In genomic region chrX:30504309-30504708, GRCh38 we compare ENCODE assay signal across 7 cellular contexts.
A peak's percentile ranks its signal among the peaks of the same experiment; 100 is the strongest.
DNase-seq lines count a peak whose midpoint lies in the region; ATAC-seq and TF ChIP-seq lines count a peak whose summit lies in the region.

No MANE protein-coding gene starts in this region.

- WGBS in neuronal stem cell (ENCODE audit: extremely low coverage in 2 of 2, insufficient read length in 2 of 2, insufficient replicate concordance in 1 of 2), 2 donors = no CpG with 5 or more reads among the region's 2 CpGs

- H3K36me3 ChIP-seq in neuronal stem cell (replicated peaks in 1 of 2; ENCODE audit: control insufficient read depth in 2 of 2, insufficient read depth in 2 of 2, low read length in 2 of 2) = no peaks in the 10 kb centered on the region

- H2AK5ac ChIP-seq in neuronal stem cell (ENCODE audit: low read depth, low read length) = no peak overlapping the region

- DNase-seq in GM12864 (ENCODE audit: low read depth) (no peak), NCI-H1417 treated with DMSO at 0.1 percent for 48 hours (lab: John Stamatoyannopoulos, UW) (peak; percentile 14), cerebellar cortex (ENCODE audit: low spot score) (peak; percentile 11), neuronal stem cell (ENCODE audit: low spot score) (peak; percentile 30)
- DNase-seq in stimulated activated CD4-positive, alpha-beta T cell treated with anti-CD3 and anti-CD28 coated beads, Interleukin-12 subunit alpha, Interleukin-12 subunit beta, amount 100 ng/mL, for 4 hours = no peak
- DNase-seq in activated CD4-positive, alpha-beta T cell treated with anti-CD3 and anti-CD28 coated beads, Interleukin-2, amount 50 U/mL, for 1 hour = no peak

- H3K4me1 ChIP-seq in neuronal stem cell (ENCODE audit: control insufficient read depth in 2 of 2, insufficient read depth in 1 of 2, low read depth in 1 of 2, low read length in 2 of 2) = peaks cover 0 to 5% of the 10 kb centered on the region in 2 donors

- no peak overlapping the region for H2BK15ac ChIP-seq in neuronal stem cell (ENCODE audit: low read length)

- H3K18ac ChIP-seq in neuronal stem cell (ENCODE audit: low read length) = no peak overlapping the region

- no peaks in the 10 kb centered on the region for H3K9me3 ChIP-seq in neuronal stem cell (replicated peaks in 1 of 2; ENCODE audit: control insufficient read depth in 2 of 2, insufficient read depth in 1 of 2, low read depth in 1 of 2, low read length in 2 of 2)

- no peak overlapping the region for H2BK120ac ChIP-seq in neuronal stem cell (ENCODE audit: low read depth, low read length)

- H4K91ac ChIP-seq in neuronal stem cell (ENCODE audit: low read depth, low read length, poor library complexity) = no peak overlapping the region

- no peak overlapping the region for H2BK5ac ChIP-seq in neuronal stem cell (ENCODE audit: low read length)

- no peak overlapping the region for H3K23ac ChIP-seq in neuronal stem cell (ENCODE audit: low read depth, low read length, poor library complexity)

- no peak overlapping the region for H3K4ac ChIP-seq in neuronal stem cell (ENCODE audit: low read length)

- TF ChIP-seq CTCF in GM12864 (IDR thresholded peaks at IDR 0.05; ENCODE audit: low read depth, low read length, missing control alignments) = peak; percentile 16

- no peaks in the 10 kb centered on the region for H3K27me3 ChIP-seq in neuronal stem cell (ENCODE audit: control insufficient read depth in 3 of 3, insufficient read depth in 3 of 3, low read depth in 1 of 3, low read length in 3 of 3)

- no peak overlapping the region for H2BK12ac ChIP-seq in neuronal stem cell (ENCODE audit: low read length)

- H3K14ac ChIP-seq in neuronal stem cell (ENCODE audit: low read length) = no peak overlapping the region

- no peak overlapping the region for H3K9ac ChIP-seq in neuronal stem cell (ENCODE audit: low read depth, low read length, poor library complexity)

- ATAC-seq in esophagus mucosa = no peak

- H4K8ac ChIP-seq in neuronal stem cell (ENCODE audit: low read depth, low read length) = no peak overlapping the region

- H3K27ac ChIP-seq in neuronal stem cell (replicated peaks; ENCODE audit: low read length) = no peak overlapping the region

- H3K4me2 ChIP-seq in neuronal stem cell (ENCODE audit: insufficient read depth, low read length, poor library complexity, severe bottlenecking) = no peak overlapping the region

- H3K4me3 ChIP-seq in GM12864 (ENCODE audit: low read depth, low read length) (no peak overlapping the region), neuronal stem cell (ENCODE audit: low read length in 2 of 2) (no peak overlapping the region)

- H2AFZ ChIP-seq in neuronal stem cell (ENCODE audit: low read length) = no peak overlapping the region

- no peaks in the 10 kb centered on the region for H3K79me1 ChIP-seq in neuronal stem cell (ENCODE audit: low read depth, low read length)

Comparison
In these comparisons a context has a peak if more than half of its experiments do, and no peak if none do; other contexts are left out.
1. DNase-seq: peak in NCI-H1417 treated with DMSO at 0.1 percent for 48 hours (single experiment), cerebellar cortex (single experiment) and neuronal stem cell (single experiment); none in GM12864 (single experiment), stimulated activated CD4-positive, alpha-beta T cell treated with anti-CD3 and anti-CD28 coated beads, Interleukin-12 subunit alpha, Interleukin-12 subunit beta, amount 100 ng/mL, for 4 hours (single experiment) and activated CD4-positive, alpha-beta T cell treated with anti-CD3 and anti-CD28 coated beads, Interleukin-2, amount 50 U/mL, for 1 hour (single experiment).